In the genomic region with DNA sequence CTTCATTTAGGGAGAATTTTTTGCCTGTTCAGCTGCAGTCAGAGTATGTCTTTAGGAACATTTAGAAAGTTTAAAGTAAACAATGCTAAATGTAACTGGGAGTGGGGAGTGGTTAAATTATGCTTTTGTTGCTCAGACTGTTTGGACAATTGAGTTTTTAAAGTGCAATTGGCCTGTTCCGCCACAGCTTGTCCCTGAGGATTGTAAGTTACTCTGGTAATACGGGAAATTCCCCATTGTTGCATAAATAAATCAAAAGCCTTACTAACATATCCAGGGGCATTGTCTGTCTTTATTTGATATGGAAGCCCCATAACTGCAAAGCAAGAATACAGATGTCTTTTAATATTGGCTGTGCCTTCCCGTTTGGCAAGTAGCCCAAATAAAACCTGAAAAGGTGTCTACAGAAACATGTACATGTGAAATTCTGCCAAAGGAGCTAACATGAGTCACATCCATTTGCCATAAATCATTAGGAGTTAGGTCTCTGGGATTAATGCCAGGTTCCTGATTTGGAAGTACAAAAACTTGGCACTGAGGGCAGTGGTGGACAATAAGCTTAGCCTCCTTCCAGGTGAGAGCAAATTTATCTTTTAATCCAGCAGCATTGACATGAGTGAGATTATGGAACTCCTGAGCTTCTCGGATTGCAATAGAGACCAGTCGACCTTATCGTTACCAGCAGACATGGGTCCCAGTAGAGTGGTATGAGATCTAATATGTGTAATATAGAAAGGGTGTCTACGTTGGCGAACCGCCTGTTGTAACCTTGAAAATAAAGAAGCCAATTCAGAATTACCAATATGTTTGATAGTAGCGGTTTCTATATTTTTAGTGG, we compare ENCODE assay signal across 7 cellular contexts. TPM values are rescaled to one million over a fixed set of nuclear protein-coding genes. Genes with fewer than 3 reads are reported as not detected.
DNase-seq lines count a peak whose midpoint lies in the region; ATAC-seq and TF ChIP-seq lines count a peak whose summit lies in the region.
"Not testable (repeated sequence)": the region's sequence is repeated elsewhere in the genome, so short reads cannot be mapped to it uniquely, and the experiment has no call there.

No MANE protein-coding gene starts in this region.

- ATAC-seq in body of pancreas (peak; percentile 56), mucosa of descending colon (peak; percentile 30)

- H3K27ac ChIP-seq in body of pancreas = peak overlapping the region in 1 of 4 donors; percentile 39

- 50 to 52% methylated on average over 10 of the region's 10 CpGs for WGBS in body of pancreas, 2 donors

- not testable (repeated sequence) for TF ChIP-seq CTCF in body of pancreas (IDR thresholded peaks at IDR 0.05); fibroblast of mammary gland (conservative IDR thresholded peaks at IDR 0.05; ENCODE audit: control insufficient read depth, insufficient read depth, low read depth, low read length); mucosa of descending colon (IDR thresholded peaks at IDR 0.05)

- not testable (repeated sequence) for H3K4me3 ChIP-seq in body of pancreas; fibroblast of mammary gland (ENCODE audit: control insufficient read depth, low read depth, low read length); mucosa of descending colon

- DNase-seq in DMS79 treated with DMSO at 0.1 percent for 48 hours (lab: John Stamatoyannopoulos, UW) (peak; percentile 94), LoVo (ENCODE audit: low spot score) (peak; percentile 13), NCI-H2171 treated with DMSO at 0.1 percent for 48 hours (lab: John Stamatoyannopoulos, UW) (peak; percentile 41), RKO (ENCODE audit: low spot score) (peak; percentile 34), body of pancreas (peak; percentile 44 to 78 (median 67)), fibroblast of mammary gland (ENCODE audit: low read depth) (peak; percentile 71)
- DNase-seq in mucosa of descending colon = not testable (repeated sequence)

- H3K36me3 ChIP-seq in body of pancreas (replicated peaks in 1 of 2; ENCODE audit: insufficient read depth in 1 of 2, low read depth in 2 of 2); mucosa of descending colon (ENCODE audit: low read depth): not testable (repeated sequence)

- intact Hi-C loops in body of pancreas (cut with DNase I); mucosa of descending colon (cut with DNase I, micrococcal nuclease): not testable (repeated sequence)

- H3K9me3 ChIP-seq in body of pancreas (peaks cover 0 to 16% (median 0%) of the 10 kb centered on the region in 3 donors), mucosa of descending colon (peaks cover 24% of the 10 kb centered on the region)

- not testable (repeated sequence) for TF ChIP-seq POLR2A in body of pancreas (IDR thresholded peaks at IDR 0.05)

- H3K27me3 ChIP-seq in body of pancreas = not testable (repeated sequence)

- H3K4me1 ChIP-seq in body of pancreas; mucosa of descending colon (ENCODE audit: low read depth): not testable (repeated sequence)

RNA-seq across cellular contexts. Expression of a gene that starts 11.7 kb away (rescaled TPM):
- total RNA-seq in body of pancreas (10 to 100 TPM; 81.2 to 92.3 TPM), mucosa of descending colon (100 to 1,000 TPM in 1 of 3 donors, 10 to 100 TPM in 2; 70.4 to 122 (median 83.6) TPM)
